In the genomic region with DNA sequence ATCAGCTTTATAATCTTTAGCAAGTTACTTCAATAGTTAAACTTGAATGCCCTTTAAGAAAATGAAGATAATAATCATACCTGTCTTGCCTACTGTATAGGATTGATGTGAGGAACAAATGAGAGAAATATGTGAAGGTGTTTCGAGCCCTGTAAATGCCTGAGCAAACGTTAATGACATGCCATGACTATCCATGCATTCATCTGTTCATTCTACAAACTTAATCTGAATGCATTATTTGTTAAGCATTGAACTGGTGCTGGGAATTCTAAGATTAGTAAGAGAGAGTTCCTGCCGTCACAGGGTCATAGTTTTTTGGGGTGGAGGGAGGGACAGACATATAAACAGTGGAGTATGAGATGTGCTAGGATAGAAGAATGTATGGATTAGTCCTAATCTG, we compare ENCODE assay signal across 31 cellular contexts.
DNase-seq lines count a peak whose midpoint lies in the region; ATAC-seq and TF ChIP-seq lines count a peak whose summit lies in the region.
"Had no signal": no experiment of that assay in that cellular context is flagged by ENCODE, and none has a peak within 500 bp of the region (broad histone marks: within the 10 kb centered on the region; RNA-seq: fewer than 3 reads in every experiment).

No MANE protein-coding gene starts in this region.

- H3K4me3 Mint-ChIP-seq in activated T-cell treated with anti-CD3 and anti-CD28 coated beads, Interleukin-2, amount 50 U/mL, for 4 hours = no peak overlapping the region
- H3K4me3 Mint-ChIP-seq: B cell; CD14-positive monocyte; CD4-positive, alpha-beta memory T cell; CD4-positive, alpha-beta T cell; CD4-positive, CD25-positive, alpha-beta regulatory T cell; CD8-positive, alpha-beta memory T cell; CD8-positive, alpha-beta T cell had no signal

- peak; percentile 51; the same call in 1 of the 2 replicates for TF ChIP-seq EP300 in Ishikawa (IDR thresholded peaks at IDR 0.05; ENCODE audit: borderline replicate concordance)

- TF ChIP-seq RAD21 in Ishikawa (IDR thresholded peaks at IDR 0.05; ENCODE audit: low read depth) = no peak

- no peaks in the 10 kb centered on the region for H3K36me3 Mint-ChIP-seq in activated T-cell treated with anti-CD3 and anti-CD28 coated beads, Interleukin-2, amount 50 U/mL, for 4 hours (ENCODE audit: insufficient read depth)
- H3K36me3 Mint-ChIP-seq: CD14-positive monocyte; CD4-positive, alpha-beta memory T cell; CD4-positive, CD25-positive, alpha-beta regulatory T cell; CD8-positive, alpha-beta memory T cell; CD8-positive, alpha-beta T cell had no signal

- peak; percentile 55 for DNase-seq in kidney tubule cell (ENCODE audit: low spot score)
- DNase-seq in left kidney (ENCODE audit: low read depth, low spot score) = peak; percentile 37
- DNase-seq in renal cortical epithelial cell (ENCODE audit: low read depth) = peak; percentile 71
- no peak for DNase-seq in activated T-cell treated with anti-CD3 and anti-CD28 coated beads, Interleukin-2, amount 50 U/mL, for 4 hours
- no peak for DNase-seq in left ventricle myocardium superior
- DNase-seq in activated effector memory CD4-positive, alpha-beta T cell treated with Interleukin-2 at 50 U/mL for 16 hours = no peak
- DNase-seq: 8988T; ACHN; AML-193; BE2C; C1 segment of cervical spinal cord; Caco-2; Calu3; CD4-positive, alpha-beta memory T cell; CD4-positive, alpha-beta T cell; CD4-positive, CD25-positive, alpha-beta regulatory T cell; CD8-positive, alpha-beta memory T cell; CD8-positive, alpha-beta T cell; COR-L47; DMS 273 treated with DMSO at 0.1 percent for 48 hours; DMS153; DMS53; DMS79; DMS79 treated with DMSO at 0.1 percent for 48 hours; DND-41; EL had no signal

- H3K9me3 Mint-ChIP-seq in activated T-cell treated with anti-CD3 and anti-CD28 coated beads, Interleukin-2, amount 50 U/mL, for 4 hours = peaks cover 4% of the 10 kb centered on the region
- H3K9me3 Mint-ChIP-seq: CD8-positive, alpha-beta T cell had no signal

- H3K4me1 Mint-ChIP-seq in activated T-cell treated with anti-CD3 and anti-CD28 coated beads, Interleukin-2, amount 50 U/mL, for 4 hours (ENCODE audit: low read depth) = no peaks in the 10 kb centered on the region
- H3K4me1 Mint-ChIP-seq: B cell; CD4-positive, alpha-beta memory T cell; CD4-positive, CD25-positive, alpha-beta regulatory T cell; CD8-positive, alpha-beta memory T cell had no signal

- H3K27me3 Mint-ChIP-seq in activated T-cell treated with anti-CD3 and anti-CD28 coated beads, Interleukin-2, amount 50 U/mL, for 4 hours (ENCODE audit: low read depth) = no peaks in the 10 kb centered on the region
- H3K27me3 Mint-ChIP-seq: B cell; CD4-positive, alpha-beta memory T cell; CD4-positive, alpha-beta T cell; CD4-positive, CD25-positive, alpha-beta regulatory T cell; CD8-positive, alpha-beta memory T cell had no signal

- intact Hi-C loops in left ventricle myocardium superior (cut with micrococcal nuclease) = no loop called here

- ATAC-seq in activated T-cell treated with anti-CD3 and anti-CD28 coated beads, Interleukin-2, amount 50 U/mL, for 4 hours = no peak
- ATAC-seq in HG03521 (IDR thresholded peaks at IDR 0.05; ENCODE audit: unreplicated experiment) (no peak), left ventricle myocardium superior (no peak)
- ATAC-seq: A549; CD8-positive, alpha-beta T cell had no signal

TF ChIP-seq in Ishikawa, 13 proteins besides CTCF, POLR2A, EP300 and RAD21:
- no peak for TF ChIP-seq EGR1 (IDR thresholded peaks at IDR 0.05)
- 0 out of 2 replicates have a peak, but pooled peaks have one; percentile 31 for TF ChIP-seq FOXM1 (IDR thresholded peaks at IDR 0.05; ENCODE audit: borderline replicate concordance, low read depth)
- TF ChIP-seq TEAD4 (IDR thresholded peaks at IDR 0.05) = peak; percentile 61; the same call in 1 of the 2 replicates

Comparison
In these comparisons a context has a peak if more than half of its experiments do, and no peak if none do; other contexts are left out.
1. DNase-seq: peak in kidney tubule cell (single experiment), left kidney (single experiment) and renal cortical epithelial cell (single experiment); none in activated T-cell treated with anti-CD3 and anti-CD28 coated beads, Interleukin-2, amount 50 U/mL, for 4 hours (single experiment), left ventricle myocardium superior (single experiment) and activated effector memory CD4-positive, alpha-beta T cell treated with Interleukin-2 at 50 U/mL for 16 hours (single experiment).